24 cellular contexts compared by ENCODE assay signal in genomic region chr1:35069746-35070145, GRCh38.
"Had no signal": no experiment of that assay in that cellular context is flagged by ENCODE, and none has a peak within 500 bp of the region (broad histone marks: within the 10 kb centered on the region; RNA-seq: fewer than 3 reads in every experiment).

No MANE protein-coding gene starts in this region.

- H3K4me1 ChIP-seq: colonic mucosa, esophagus muscularis mucosa, esophagus squamous epithelium, foreskin keratinocyte, gastrocnemius medialis, gastroesophageal sphincter, heart left ventricle, heart right ventricle had no signal

- H3K27me3 ChIP-seq: colonic mucosa, dorsolateral prefrontal cortex, esophagus squamous epithelium, hepatocyte had no signal

- DNase-seq: colonic mucosa; cortex of kidney; dermis blood vessel endothelial cell; dorsolateral prefrontal cortex; effector CD4-positive, alpha-beta T cell; effector CD8-positive, alpha-beta T cell; effector memory CD4-positive, alpha-beta T cell; effector memory CD8-positive, alpha-beta T cell; endodermal cell; erythroblast; esophagus squamous epithelium; foreskin keratinocyte; foreskin melanocyte; gastrocnemius medialis; glutamatergic neuron; head of caudate nucleus; heart left ventricle; heart right ventricle had no signal

- H3K27ac ChIP-seq: colonic mucosa, coronary artery, dorsolateral prefrontal cortex, epithelial cell of prostate, esophagus muscularis mucosa, esophagus squamous epithelium, foreskin keratinocyte, gastrocnemius medialis, gastroesophageal sphincter, heart left ventricle, heart right ventricle, hepatocyte had no signal

- H3K36me3 ChIP-seq: colonic mucosa, esophagus muscularis mucosa, esophagus squamous epithelium, gastrocnemius medialis, gastroesophageal sphincter, heart left ventricle, heart right ventricle had no signal

- H2AFZ ChIP-seq: hepatocyte had no signal

- H3K9me3 ChIP-seq: colonic mucosa, esophagus squamous epithelium, gastrocnemius medialis had no signal

- H3K79me2 ChIP-seq: hepatocyte had no signal

- H3K4me3 ChIP-seq: colonic mucosa, coronary artery, dorsolateral prefrontal cortex, esophagus muscularis mucosa, esophagus squamous epithelium, gastrocnemius medialis, gastroesophageal sphincter, heart left ventricle, heart right ventricle, hepatocyte had no signal

- ATAC-seq: effector memory CD8-positive, alpha-beta T cell; esophagus mucosa; foreskin keratinocyte; gastrocnemius medialis; gastroesophageal sphincter; heart left ventricle; heart right ventricle had no signal

- H3K4me2 ChIP-seq: hepatocyte had no signal
